In genomic region chr19:409006-409514, GRCh38 we compare ENCODE assay signal across 1 cellular context.
TF ChIP-seq lines count a peak whose summit lies in the region.

A gene with protein sequence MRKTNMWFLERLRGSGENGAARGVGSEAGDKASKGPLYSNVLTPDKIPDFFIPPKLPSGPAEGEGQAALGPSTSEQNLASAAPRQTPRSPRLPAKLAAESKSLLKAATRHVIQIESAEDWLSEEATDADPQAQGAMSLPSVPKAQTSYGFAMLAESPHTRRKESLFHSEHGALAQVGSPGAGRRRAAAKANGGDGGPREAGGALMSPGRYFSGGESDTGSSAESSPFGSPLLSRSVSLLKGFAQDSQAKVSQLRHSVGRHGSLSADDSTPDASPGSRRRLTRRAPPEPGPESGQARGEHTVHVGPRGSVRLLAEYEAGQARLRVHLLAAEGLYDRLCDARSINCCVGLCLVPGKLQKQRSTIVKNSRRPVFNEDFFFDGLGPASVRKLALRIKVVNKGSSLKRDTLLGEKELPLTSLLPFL (minus strand): TSS chr19:409147. CDS start chr19:408361, 786 bp downstream.

TF ChIP-seq in HepG2, 621 proteins besides CTCF, POLR2A, EP300 and RAD21 (continued from another document):
- TF ChIP-seq, protein P1, sequence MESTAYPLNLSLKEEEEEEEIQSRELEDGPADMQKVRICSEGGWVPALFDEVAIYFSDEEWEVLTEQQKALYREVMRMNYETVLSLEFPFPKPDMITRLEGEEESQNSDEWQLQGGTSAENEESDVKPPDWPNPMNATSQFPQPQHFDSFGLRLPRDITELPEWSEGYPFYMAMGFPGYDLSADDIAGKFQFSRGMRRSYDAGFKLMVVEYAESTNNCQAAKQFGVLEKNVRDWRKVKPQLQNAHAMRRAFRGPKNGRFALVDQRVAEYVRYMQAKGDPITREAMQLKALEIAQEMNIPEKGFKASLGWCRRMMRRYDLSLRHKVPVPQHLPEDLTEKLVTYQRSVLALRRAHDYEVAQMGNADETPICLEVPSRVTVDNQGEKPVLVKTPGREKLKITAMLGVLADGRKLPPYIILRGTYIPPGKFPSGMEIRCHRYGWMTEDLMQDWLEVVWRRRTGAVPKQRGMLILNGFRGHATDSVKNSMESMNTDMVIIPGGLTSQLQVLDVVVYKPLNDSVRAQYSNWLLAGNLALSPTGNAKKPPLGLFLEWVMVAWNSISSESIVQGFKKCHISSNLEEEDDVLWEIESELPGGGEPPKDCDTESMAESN (CRISPR knock-in tag; conservative IDR thresholded peaks at IDR 0.05), result peak; percentile 63; the same call in 1 of the 2 replicates
- TF ChIP-seq SPEN (CRISPR knock-in tag; IDR thresholded peaks at IDR 0.05; ENCODE audit: low read depth) (no peak), YY1 (IDR thresholded peaks at IDR 0.05; ENCODE audit: insufficient read depth, insufficient replicate concordance, low read depth, low read length) (peak; percentile 65), FOXA1 (IDR thresholded peaks at IDR 0.05) (no peak), FOXA1 (CRISPR knock-in tag; IDR thresholded peaks at IDR 0.05) (no peak), SMAD1 (CRISPR knock-in tag; IDR thresholded peaks at IDR 0.05; ENCODE audit: borderline replicate concordance, low read depth) (no peak), ZNF883 (CRISPR knock-in tag; IDR thresholded peaks at IDR 0.05; ENCODE audit: not compliant biosample characterization) (no peak), ZNF614 (CRISPR knock-in tag; IDR thresholded peaks at IDR 0.05; ENCODE audit: borderline replicate concordance) (no peak), CAMTA2 (CRISPR knock-in tag; IDR thresholded peaks at IDR 0.05; ENCODE audit: borderline replicate concordance) (no peak), LCORL (IDR thresholded peaks at IDR 0.05) (no peak), LCORL (CRISPR knock-in tag; IDR thresholded peaks at IDR 0.05) (no peak), PCBP2 (optimal IDR thresholded peaks at IDR 0.05; ENCODE audit: low read depth, low read length, poor library complexity, severe bottlenecking) (no peak), MYC (CRISPR knock-in tag; IDR thresholded peaks at IDR 0.05; ENCODE audit: borderline replicate concordance) (no peak), ZFP82 (CRISPR knock-in tag; IDR thresholded peaks at IDR 0.05; ENCODE audit: borderline replicate concordance) (no peak), HOXD1 (CRISPR knock-in tag; IDR thresholded peaks at IDR 0.05) (no peak), ZNF331 (CRISPR knock-in tag; IDR thresholded peaks at IDR 0.05) (no peak), SCMH1 (CRISPR knock-in tag; IDR thresholded peaks at IDR 0.05; ENCODE audit: borderline replicate concordance) (no peak), PAX8 (CRISPR knock-in tag; IDR thresholded peaks at IDR 0.05; ENCODE audit: borderline replicate concordance) (no peak), SNAI1 (CRISPR knock-in tag; IDR thresholded peaks at IDR 0.05; ENCODE audit: borderline replicate concordance) (no peak), POLR2AphosphoS5 (IDR thresholded peaks at IDR 0.05; ENCODE audit: low read depth, low read length) (no peak), SRF (IDR thresholded peaks at IDR 0.05; ENCODE audit: low read depth, low read length) (no peak), ZMYM3 (CRISPR knock-in tag; IDR thresholded peaks at IDR 0.05) (no peak), ZNF337 (CRISPR knock-in tag; IDR thresholded peaks at IDR 0.05; ENCODE audit: borderline replicate concordance, low read depth) (no peak), ZNF816 (CRISPR knock-in tag; IDR thresholded peaks at IDR 0.05; ENCODE audit: borderline replicate concordance) (no peak), CC2D1A (CRISPR knock-in tag; IDR thresholded peaks at IDR 0.05) (no peak), RFX5 (IDR thresholded peaks at IDR 0.05; ENCODE audit: low read depth, low read length) (no peak), GZF1 (CRISPR knock-in tag; IDR thresholded peaks at IDR 0.05) (peak; percentile 98), RXRB (CRISPR knock-in tag; IDR thresholded peaks at IDR 0.05; ENCODE audit: borderline replicate concordance) (no peak), GLI4 (CRISPR knock-in tag; IDR thresholded peaks at IDR 0.05; ENCODE audit: borderline replicate concordance) (no peak), HNRNPL (IDR thresholded peaks at IDR 0.05; ENCODE audit: low read depth, low read length) (no peak)
- TF ChIP-seq, protein P2, sequence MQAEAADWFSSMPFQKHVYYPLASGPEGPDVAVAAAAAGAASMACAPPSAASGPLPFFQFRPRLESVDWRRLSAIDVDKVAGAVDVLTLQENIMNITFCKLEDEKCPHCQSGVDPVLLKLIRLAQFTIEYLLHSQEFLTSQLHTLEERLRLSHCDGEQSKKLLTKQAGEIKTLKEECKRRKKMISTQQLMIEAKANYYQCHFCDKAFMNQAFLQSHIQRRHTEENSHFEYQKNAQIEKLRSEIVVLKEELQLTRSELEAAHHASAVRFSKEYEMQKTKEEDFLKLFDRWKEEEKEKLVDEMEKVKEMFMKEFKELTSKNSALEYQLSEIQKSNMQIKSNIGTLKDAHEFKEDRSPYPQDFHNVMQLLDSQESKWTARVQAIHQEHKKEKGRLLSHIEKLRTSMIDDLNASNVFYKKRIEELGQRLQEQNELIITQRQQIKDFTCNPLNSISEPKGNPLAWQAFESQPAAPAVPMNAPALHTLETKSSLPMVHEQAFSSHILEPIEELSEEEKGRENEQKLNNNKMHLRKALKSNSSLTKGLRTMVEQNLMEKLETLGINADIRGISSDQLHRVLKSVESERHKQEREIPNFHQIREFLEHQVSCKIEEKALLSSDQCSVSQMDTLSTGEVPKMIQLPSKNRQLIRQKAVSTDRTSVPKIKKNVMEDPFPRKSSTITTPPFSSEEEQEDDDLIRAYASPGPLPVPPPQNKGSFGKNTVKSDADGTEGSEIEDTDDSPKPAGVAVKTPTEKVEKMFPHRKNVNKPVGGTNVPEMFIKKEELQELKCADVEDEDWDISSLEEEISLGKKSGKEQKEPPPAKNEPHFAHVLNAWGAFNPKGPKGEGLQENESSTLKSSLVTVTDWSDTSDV (CRISPR knock-in tag; IDR thresholded peaks at IDR 0.05), result no peak
- TF ChIP-seq, protein P3, sequence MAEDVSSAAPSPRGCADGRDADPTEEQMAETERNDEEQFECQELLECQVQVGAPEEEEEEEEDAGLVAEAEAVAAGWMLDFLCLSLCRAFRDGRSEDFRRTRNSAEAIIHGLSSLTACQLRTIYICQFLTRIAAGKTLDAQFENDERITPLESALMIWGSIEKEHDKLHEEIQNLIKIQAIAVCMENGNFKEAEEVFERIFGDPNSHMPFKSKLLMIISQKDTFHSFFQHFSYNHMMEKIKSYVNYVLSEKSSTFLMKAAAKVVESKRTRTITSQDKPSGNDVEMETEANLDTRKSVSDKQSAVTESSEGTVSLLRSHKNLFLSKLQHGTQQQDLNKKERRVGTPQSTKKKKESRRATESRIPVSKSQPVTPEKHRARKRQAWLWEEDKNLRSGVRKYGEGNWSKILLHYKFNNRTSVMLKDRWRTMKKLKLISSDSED (CRISPR knock-in tag; IDR thresholded peaks at IDR 0.05), result no peak
- TF ChIP-seq, protein P4, sequence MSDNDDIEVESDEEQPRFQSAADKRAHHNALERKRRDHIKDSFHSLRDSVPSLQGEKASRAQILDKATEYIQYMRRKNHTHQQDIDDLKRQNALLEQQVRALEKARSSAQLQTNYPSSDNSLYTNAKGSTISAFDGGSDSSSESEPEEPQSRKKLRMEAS (IDR thresholded peaks at IDR 0.05), result 0 out of 2 replicates have a peak, but pooled peaks have one; percentile 26
